ENCODE assay signal across 23 cellular contexts in genomic region chr10:1396236-1396635, GRCh38.
"Had no signal": no experiment of that assay in that cellular context is flagged by ENCODE, and none has a peak within 500 bp of the region (broad histone marks: within the 10 kb centered on the region; RNA-seq: fewer than 3 reads in every experiment).

No MANE protein-coding gene starts in this region.

- DNase-seq: cortex of kidney; dorsolateral prefrontal cortex; effector memory CD4-positive, alpha-beta T cell; gastrocnemius medialis; heart right ventricle; hypothalamus; left ventricle myocardium inferior; lower lobe of right lung; midbrain; psoas muscle; retina; sigmoid colon; stimulated activated CD4-positive, alpha-beta T cell treated with anti-CD3 and anti-CD28 coated beads, Interleukin-4, amount 100 ng/mL, for 4 hours; stimulated activated naive B cell treated with anti-CD40 and anti-IgM and Interleukin-4, amounts not matched to agents 10 μg/mL and 1 μg/mL and 100 μg/mL, for 72 hours; stimulated activated naive CD8-positive, alpha-beta T cell treated with anti-CD3 and anti-CD28 coated beads, Interleukin-15, amount 100 ng/mL, for 72 hours; substantia nigra; thyroid gland; uterus had no signal

- H3K27ac ChIP-seq: dorsolateral prefrontal cortex, gastrocnemius medialis, heart right ventricle, left ventricle myocardium inferior, lower lobe of right lung, psoas muscle, sigmoid colon, skin epidermis, thyroid gland, uterus had no signal

- ATAC-seq: esophagus mucosa; gastrocnemius medialis; heart right ventricle; psoas muscle; stimulated activated naive B cell treated with anti-CD40 and anti-IgM and Interleukin-4, amounts not matched to agents 10 μg/mL and 1 μg/mL and 100 μg/mL, for 72 hours had no signal

- H3K36me3 ChIP-seq: gastrocnemius medialis, heart right ventricle, left ventricle myocardium inferior, lower lobe of right lung, sigmoid colon, thyroid gland, uterus had no signal

- H3K4me1 Mint-ChIP-seq: memory B cell; stimulated activated naive B cell treated with anti-CD40 and anti-IgM and Interleukin-4, amounts not matched to agents 10 μg/mL and 1 μg/mL and 100 μg/mL, for 72 hours; stimulated activated naive CD8-positive, alpha-beta T cell treated with anti-CD3 and anti-CD28 coated beads, Interleukin-15, amount 100 ng/mL, for 72 hours had no signal

- H3K4me3 Mint-ChIP-seq: memory B cell; natural killer cell treated with Interleukin-12 subunit alpha and Interleukin-12 subunit beta and Interleukin-15 and Interleukin-18, amount 100 ng/mL, for 72 hours; stimulated activated naive B cell treated with anti-CD40 and anti-IgM and Interleukin-4, amounts not matched to agents 10 μg/mL and 1 μg/mL and 100 μg/mL, for 72 hours; stimulated activated naive CD8-positive, alpha-beta T cell treated with anti-CD3 and anti-CD28 coated beads, Interleukin-15, amount 100 ng/mL, for 72 hours; type B pancreatic cell had no signal

- H3K27me3 ChIP-seq: thyroid gland, uterus had no signal

- H3K27ac Mint-ChIP-seq: memory B cell; natural killer cell treated with Interleukin-12 subunit alpha and Interleukin-12 subunit beta and Interleukin-15 and Interleukin-18, amount 100 ng/mL, for 72 hours; stimulated activated naive B cell treated with anti-CD40 and anti-IgM and Interleukin-4, amounts not matched to agents 10 μg/mL and 1 μg/mL and 100 μg/mL, for 72 hours; stimulated activated naive CD8-positive, alpha-beta T cell treated with anti-CD3 and anti-CD28 coated beads, Interleukin-15, amount 100 ng/mL, for 72 hours; type B pancreatic cell had no signal

- H3K4me3 ChIP-seq: dorsolateral prefrontal cortex, gastrocnemius medialis, heart right ventricle, left ventricle myocardium inferior, lower lobe of right lung, psoas muscle, sigmoid colon, skin epidermis, thyroid gland, uterus had no signal

- H3K36me3 Mint-ChIP-seq: memory B cell; natural killer cell treated with Interleukin-12 subunit alpha and Interleukin-12 subunit beta and Interleukin-15 and Interleukin-18, amount 100 ng/mL, for 72 hours; stimulated activated naive B cell treated with anti-CD40 and anti-IgM and Interleukin-4, amounts not matched to agents 10 μg/mL and 1 μg/mL and 100 μg/mL, for 72 hours; type B pancreatic cell had no signal

- H3K9me3 ChIP-seq: gastrocnemius medialis, heart right ventricle, left ventricle myocardium inferior, lower lobe of right lung, psoas muscle, sigmoid colon, thyroid gland, uterus had no signal

- H3K4me1 ChIP-seq: gastrocnemius medialis, heart right ventricle, left ventricle myocardium inferior, lower lobe of right lung, psoas muscle, sigmoid colon, thyroid gland, uterus had no signal

- H3K9me3 Mint-ChIP-seq: memory B cell; natural killer cell treated with Interleukin-12 subunit alpha and Interleukin-12 subunit beta and Interleukin-15 and Interleukin-18, amount 100 ng/mL, for 72 hours; stimulated activated naive B cell treated with anti-CD40 and anti-IgM and Interleukin-4, amounts not matched to agents 10 μg/mL and 1 μg/mL and 100 μg/mL, for 72 hours; stimulated activated naive CD8-positive, alpha-beta T cell treated with anti-CD3 and anti-CD28 coated beads, Interleukin-15, amount 100 ng/mL, for 72 hours; type B pancreatic cell had no signal
